In genomic region chr7:35526645-35527044, GRCh38 we compare ENCODE assay signal across 3 cellular contexts.
TF ChIP-seq lines count a peak whose summit lies in the region.

No MANE protein-coding gene starts in this region.

TF ChIP-seq in HepG2, 621 proteins besides CTCF, POLR2A, EP300 and RAD21 (continued from another document):
- TF ChIP-seq CEBPB (IDR thresholded peaks at IDR 0.05; ENCODE audit: borderline replicate concordance, low read depth, low read length): peak; percentile 31; the same call in 1 of the 2 replicates
- TF ChIP-seq ETV6 (CRISPR knock-in tag; conservative IDR thresholded peaks at IDR 0.05): no peak
- no peak for TF ChIP-seq MLXIP (CRISPR knock-in tag; IDR thresholded peaks at IDR 0.05; ENCODE audit: borderline replicate concordance)
TF ChIP-seq in HepG2: peak in this region for 1.

TF ChIP-seq in K562, 482 proteins besides CTCF, POLR2A, EP300 and RAD21 (continued from another document and continues in another):
- no peak for TF ChIP-seq HINFP (tag; conservative IDR thresholded peaks at IDR 0.05; ENCODE audit: low read depth)
- no peak for TF ChIP-seq ZNF740 (CRISPR knock-in tag; IDR thresholded peaks at IDR 0.05)
- no peak for TF ChIP-seq ZNF740 (tag; IDR thresholded peaks at IDR 0.05)
- no peak for TF ChIP-seq ZNF280B (CRISPR knock-in tag; IDR thresholded peaks at IDR 0.05)
- TF ChIP-seq REST (CRISPR knock-in tag; IDR thresholded peaks at IDR 0.05; ENCODE audit: low read depth): no peak
- no peak for TF ChIP-seq HES1 (IDR thresholded peaks at IDR 0.05; ENCODE audit: low read depth)
- no peak for TF ChIP-seq MNT (conservative IDR thresholded peaks at IDR 0.05)

TF ChIP-seq in WTC11, 78 proteins besides CTCF, POLR2A, EP300 and RAD21 (continued from another document):
- no peak for TF ChIP-seq ZNF425 (CRISPR knock-in tag; conservative IDR thresholded peaks at IDR 0.05)
- TF ChIP-seq ZNF512 (CRISPR knock-in tag; IDR thresholded peaks at IDR 0.05; ENCODE audit: borderline replicate concordance): no peak
- TF ChIP-seq ZNF671 (CRISPR knock-in tag; IDR thresholded peaks at IDR 0.05): no peak
- no peak for TF ChIP-seq AR (CRISPR knock-in tag; IDR thresholded peaks at IDR 0.05)
- no peak for TF ChIP-seq USF1 (CRISPR knock-in tag; IDR thresholded peaks at IDR 0.05)
- no peak for TF ChIP-seq SMAD3 (CRISPR knock-in tag; IDR thresholded peaks at IDR 0.05; ENCODE audit: borderline replicate concordance)
- no peak for TF ChIP-seq TEAD4 (CRISPR knock-in tag; IDR thresholded peaks at IDR 0.05)
- no peak for TF ChIP-seq ZNF532 (CRISPR knock-in tag; IDR thresholded peaks at IDR 0.05; ENCODE audit: borderline replicate concordance)
- TF ChIP-seq ZNF396 (CRISPR knock-in tag; IDR thresholded peaks at IDR 0.05; ENCODE audit: borderline replicate concordance): no peak
- TF ChIP-seq ATF3 (CRISPR knock-in tag; conservative IDR thresholded peaks at IDR 0.05): no peak
- no peak for TF ChIP-seq ZNF263 (CRISPR knock-in tag; IDR thresholded peaks at IDR 0.05; ENCODE audit: low read depth)
- TF ChIP-seq IRF1 (CRISPR knock-in tag; IDR thresholded peaks at IDR 0.05): no peak
- TF ChIP-seq AFF4 (CRISPR knock-in tag; IDR thresholded peaks at IDR 0.05; ENCODE audit: borderline replicate concordance): no peak
- TF ChIP-seq RELA (CRISPR knock-in tag; IDR thresholded peaks at IDR 0.05; ENCODE audit: borderline replicate concordance): no peak
- TF ChIP-seq TCF7 (CRISPR knock-in tag; IDR thresholded peaks at IDR 0.05; ENCODE audit: low read depth): no peak
- TF ChIP-seq SMAD4 (CRISPR knock-in tag; IDR thresholded peaks at IDR 0.05): no peak
